ENCODE assay signal across 1 cellular context in the genomic region with DNA sequence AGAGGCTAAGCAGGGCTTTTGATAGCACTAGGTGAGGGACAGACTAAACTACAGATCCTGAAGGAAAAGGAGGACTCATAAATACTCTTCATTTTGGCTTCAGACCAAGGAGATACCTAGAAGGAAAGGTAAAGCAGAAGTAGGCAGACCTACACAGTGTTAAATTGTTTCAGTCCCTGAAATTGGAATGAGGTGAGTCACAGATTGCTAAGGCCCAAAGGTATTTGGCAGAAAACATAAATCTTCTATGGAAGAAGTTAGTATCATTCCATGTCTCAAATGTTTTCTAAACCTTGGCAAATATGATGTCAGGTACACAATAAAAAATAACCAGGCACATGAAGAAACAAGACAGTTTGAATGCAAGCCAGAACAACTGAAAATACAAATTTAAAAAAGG.
TF ChIP-seq lines count a peak whose summit lies in the region.

No MANE protein-coding gene starts in this region.

TF ChIP-seq in GM23338, 12 proteins besides CTCF, POLR2A, EP300 and RAD21 (continued from another document):
- TF ChIP-seq, protein P1, sequence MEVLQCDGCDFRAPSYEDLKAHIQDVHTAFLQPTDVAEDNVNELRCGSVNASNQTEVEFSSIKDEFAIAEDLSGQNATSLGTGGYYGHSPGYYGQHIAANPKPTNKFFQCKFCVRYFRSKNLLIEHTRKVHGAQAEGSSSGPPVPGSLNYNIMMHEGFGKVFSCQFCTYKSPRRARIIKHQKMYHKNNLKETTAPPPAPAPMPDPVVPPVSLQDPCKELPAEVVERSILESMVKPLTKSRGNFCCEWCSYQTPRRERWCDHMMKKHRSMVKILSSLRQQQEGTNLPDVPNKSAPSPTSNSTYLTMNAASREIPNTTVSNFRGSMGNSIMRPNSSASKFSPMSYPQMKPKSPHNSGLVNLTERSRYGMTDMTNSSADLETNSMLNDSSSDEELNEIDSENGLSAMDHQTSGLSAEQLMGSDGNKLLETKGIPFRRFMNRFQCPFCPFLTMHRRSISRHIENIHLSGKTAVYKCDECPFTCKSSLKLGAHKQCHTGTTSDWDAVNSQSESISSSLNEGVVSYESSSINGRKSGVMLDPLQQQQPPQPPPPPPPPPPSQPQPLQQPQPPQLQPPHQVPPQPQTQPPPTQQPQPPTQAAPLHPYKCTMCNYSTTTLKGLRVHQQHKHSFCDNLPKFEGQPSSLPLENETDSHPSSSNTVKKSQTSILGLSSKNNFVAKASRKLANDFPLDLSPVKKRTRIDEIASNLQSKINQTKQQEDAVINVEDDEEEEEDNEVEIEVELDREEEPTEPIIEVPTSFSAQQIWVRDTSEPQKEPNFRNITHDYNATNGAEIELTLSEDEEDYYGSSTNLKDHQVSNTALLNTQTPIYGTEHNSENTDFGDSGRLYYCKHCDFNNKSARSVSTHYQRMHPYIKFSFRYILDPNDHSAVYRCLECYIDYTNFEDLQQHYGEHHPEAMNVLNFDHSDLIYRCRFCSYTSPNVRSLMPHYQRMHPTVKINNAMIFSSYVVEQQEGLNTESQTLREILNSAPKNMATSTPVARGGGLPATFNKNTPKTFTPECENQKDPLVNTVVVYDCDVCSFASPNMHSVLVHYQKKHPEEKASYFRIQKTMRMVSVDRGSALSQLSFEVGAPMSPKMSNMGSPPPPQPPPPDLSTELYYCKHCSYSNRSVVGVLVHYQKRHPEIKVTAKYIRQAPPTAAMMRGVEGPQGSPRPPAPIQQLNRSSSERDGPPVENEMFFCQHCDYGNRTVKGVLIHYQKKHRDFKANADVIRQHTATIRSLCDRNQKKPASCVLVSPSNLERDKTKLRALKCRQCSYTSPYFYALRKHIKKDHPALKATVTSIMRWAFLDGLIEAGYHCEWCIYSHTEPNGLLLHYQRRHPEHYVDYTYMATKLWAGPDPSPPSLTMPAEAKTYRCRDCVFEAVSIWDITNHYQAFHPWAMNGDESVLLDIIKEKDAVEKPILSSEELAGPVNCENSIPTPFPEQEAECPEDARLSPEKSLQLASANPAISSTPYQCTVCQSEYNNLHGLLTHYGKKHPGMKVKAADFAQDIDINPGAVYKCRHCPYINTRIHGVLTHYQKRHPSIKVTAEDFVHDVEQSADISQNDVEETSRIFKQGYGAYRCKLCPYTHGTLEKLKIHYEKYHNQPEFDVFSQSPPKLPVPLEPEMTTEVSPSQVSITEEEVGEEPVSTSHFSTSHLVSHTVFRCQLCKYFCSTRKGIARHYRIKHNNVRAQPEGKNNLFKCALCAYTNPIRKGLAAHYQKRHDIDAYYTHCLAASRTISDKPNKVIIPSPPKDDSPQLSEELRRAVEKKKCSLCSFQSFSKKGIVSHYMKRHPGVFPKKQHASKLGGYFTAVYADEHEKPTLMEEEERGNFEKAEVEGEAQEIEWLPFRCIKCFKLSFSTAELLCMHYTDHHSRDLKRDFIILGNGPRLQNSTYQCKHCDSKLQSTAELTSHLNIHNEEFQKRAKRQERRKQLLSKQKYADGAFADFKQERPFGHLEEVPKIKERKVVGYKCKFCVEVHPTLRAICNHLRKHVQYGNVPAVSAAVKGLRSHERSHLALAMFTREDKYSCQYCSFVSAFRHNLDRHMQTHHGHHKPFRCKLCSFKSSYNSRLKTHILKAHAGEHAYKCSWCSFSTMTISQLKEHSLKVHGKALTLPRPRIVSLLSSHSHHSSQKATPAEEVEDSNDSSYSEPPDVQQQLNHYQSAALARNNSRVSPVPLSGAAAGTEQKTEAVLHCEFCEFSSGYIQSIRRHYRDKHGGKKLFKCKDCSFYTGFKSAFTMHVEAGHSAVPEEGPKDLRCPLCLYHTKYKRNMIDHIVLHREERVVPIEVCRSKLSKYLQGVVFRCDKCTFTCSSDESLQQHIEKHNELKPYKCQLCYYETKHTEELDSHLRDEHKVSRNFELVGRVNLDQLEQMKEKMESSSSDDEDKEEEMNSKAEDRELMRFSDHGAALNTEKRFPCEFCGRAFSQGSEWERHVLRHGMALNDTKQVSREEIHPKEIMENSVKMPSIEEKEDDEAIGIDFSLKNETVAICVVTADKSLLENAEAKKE (CRISPR knock-in tag; IDR thresholded peaks at IDR 0.05) = no peak
- TF ChIP-seq ZNF114 (CRISPR knock-in tag; IDR thresholded peaks at IDR 0.05) (no peak), NANOG (IDR thresholded peaks at IDR 0.05; ENCODE audit: borderline replicate concordance) (no peak), CREB1 (CRISPR knock-in tag; IDR thresholded peaks at IDR 0.05; ENCODE audit: low read depth) (no peak), ZNF331 (CRISPR knock-in tag; IDR thresholded peaks at IDR 0.05; ENCODE audit: low read depth) (no peak), EZH2 (IDR thresholded peaks at IDR 0.05; ENCODE audit: low read depth, unreplicated experiment) (no peak), POLR2AphosphoS5 (IDR thresholded peaks at IDR 0.05; ENCODE audit: low read depth) (no peak)
- TF ChIP-seq, protein P2, sequence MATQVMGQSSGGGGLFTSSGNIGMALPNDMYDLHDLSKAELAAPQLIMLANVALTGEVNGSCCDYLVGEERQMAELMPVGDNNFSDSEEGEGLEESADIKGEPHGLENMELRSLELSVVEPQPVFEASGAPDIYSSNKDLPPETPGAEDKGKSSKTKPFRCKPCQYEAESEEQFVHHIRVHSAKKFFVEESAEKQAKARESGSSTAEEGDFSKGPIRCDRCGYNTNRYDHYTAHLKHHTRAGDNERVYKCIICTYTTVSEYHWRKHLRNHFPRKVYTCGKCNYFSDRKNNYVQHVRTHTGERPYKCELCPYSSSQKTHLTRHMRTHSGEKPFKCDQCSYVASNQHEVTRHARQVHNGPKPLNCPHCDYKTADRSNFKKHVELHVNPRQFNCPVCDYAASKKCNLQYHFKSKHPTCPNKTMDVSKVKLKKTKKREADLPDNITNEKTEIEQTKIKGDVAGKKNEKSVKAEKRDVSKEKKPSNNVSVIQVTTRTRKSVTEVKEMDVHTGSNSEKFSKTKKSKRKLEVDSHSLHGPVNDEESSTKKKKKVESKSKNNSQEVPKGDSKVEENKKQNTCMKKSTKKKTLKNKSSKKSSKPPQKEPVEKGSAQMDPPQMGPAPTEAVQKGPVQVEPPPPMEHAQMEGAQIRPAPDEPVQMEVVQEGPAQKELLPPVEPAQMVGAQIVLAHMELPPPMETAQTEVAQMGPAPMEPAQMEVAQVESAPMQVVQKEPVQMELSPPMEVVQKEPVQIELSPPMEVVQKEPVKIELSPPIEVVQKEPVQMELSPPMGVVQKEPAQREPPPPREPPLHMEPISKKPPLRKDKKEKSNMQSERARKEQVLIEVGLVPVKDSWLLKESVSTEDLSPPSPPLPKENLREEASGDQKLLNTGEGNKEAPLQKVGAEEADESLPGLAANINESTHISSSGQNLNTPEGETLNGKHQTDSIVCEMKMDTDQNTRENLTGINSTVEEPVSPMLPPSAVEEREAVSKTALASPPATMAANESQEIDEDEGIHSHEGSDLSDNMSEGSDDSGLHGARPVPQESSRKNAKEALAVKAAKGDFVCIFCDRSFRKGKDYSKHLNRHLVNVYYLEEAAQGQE (IDR thresholded peaks at IDR 0.05; ENCODE audit: unreplicated experiment) = no peak
- TF ChIP-seq, protein P3, sequence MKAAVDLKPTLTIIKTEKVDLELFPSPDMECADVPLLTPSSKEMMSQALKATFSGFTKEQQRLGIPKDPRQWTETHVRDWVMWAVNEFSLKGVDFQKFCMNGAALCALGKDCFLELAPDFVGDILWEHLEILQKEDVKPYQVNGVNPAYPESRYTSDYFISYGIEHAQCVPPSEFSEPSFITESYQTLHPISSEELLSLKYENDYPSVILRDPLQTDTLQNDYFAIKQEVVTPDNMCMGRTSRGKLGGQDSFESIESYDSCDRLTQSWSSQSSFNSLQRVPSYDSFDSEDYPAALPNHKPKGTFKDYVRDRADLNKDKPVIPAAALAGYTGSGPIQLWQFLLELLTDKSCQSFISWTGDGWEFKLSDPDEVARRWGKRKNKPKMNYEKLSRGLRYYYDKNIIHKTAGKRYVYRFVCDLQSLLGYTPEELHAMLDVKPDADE (IDR thresholded peaks at IDR 0.05) = no peak
